2 cellular contexts compared by ENCODE assay signal in the genomic region with DNA sequence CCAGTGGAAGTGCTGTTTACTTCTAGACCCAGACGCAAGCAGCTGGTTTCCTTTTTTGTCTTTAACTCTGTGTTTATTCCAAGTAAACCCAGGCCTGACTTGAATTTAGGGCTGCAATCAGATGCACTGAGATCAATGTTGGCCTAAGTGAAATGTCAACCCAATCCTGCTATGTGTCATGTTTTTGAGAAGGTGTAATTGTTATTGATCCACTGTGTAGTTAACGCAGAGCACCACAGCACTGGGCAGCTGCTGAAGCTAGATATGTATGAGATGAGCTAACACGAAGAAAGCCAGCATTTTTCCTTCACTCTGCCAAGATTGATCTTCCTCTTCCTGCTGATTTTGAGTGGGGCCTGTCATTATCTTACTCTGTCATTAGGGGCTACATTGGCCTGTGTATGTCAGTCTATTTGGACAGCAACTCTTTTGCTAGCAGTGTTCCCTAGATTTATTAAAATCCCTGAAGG.
A peak's percentile ranks its signal among the peaks of the same experiment; 100 is the strongest.
TF ChIP-seq lines count a peak whose summit lies in the region.

No MANE protein-coding gene starts in this region.

TF ChIP-seq in K562, 482 proteins besides CTCF, POLR2A, EP300 and RAD21 (continued from another document and continues in another):
- TF ChIP-seq CUX1 (CRISPR knock-in tag; IDR thresholded peaks at IDR 0.05) (peak; percentile 78; the same call in 1 of the 2 replicates), DMBX1 (CRISPR knock-in tag; IDR thresholded peaks at IDR 0.05; ENCODE audit: borderline replicate concordance) (peak; percentile 51; the same call in 1 of the 2 replicates), ZNF274 (IDR thresholded peaks at IDR 0.05; ENCODE audit: borderline replicate concordance, low read depth, low read length) (no peak), POLR2AphosphoS5 (IDR thresholded peaks at IDR 0.05; ENCODE audit: control insufficient read depth, insufficient read depth, low read depth, low read length) (peak; percentile 38; the same call in 1 of the 2 replicates), ZNF551 (CRISPR knock-in tag; IDR thresholded peaks at IDR 0.05) (no peak), BCOR (IDR thresholded peaks at IDR 0.05) (no peak), PBX2 (CRISPR knock-in tag; IDR thresholded peaks at IDR 0.05; ENCODE audit: low read depth) (no peak), PBX2 (tag; conservative IDR thresholded peaks at IDR 0.05; ENCODE audit: low read depth) (peak; percentile 57), SMARCE1 (IDR thresholded peaks at IDR 0.05) (0 out of 2 replicates have a peak, but pooled peaks have one; percentile 55), CBFA2T3 (IDR thresholded peaks at IDR 0.05) (peak; percentile 81), NCOR1 (IDR thresholded peaks at IDR 0.05) (peak; percentile 25; the same call in 1 of the 2 replicates), SIX5 (IDR thresholded peaks at IDR 0.05; ENCODE audit: borderline replicate concordance in 1 of 2, insufficient read depth in 1 of 2, low read depth in 1 of 2, low read length in 2 of 2) (no peak), MTA2 (IDR thresholded peaks at IDR 0.05; ENCODE audit: low read depth) (peak; percentile 43; the same call in 1 of the 2 replicates), CEBPG (CRISPR knock-in tag; IDR thresholded peaks at IDR 0.05) (peak; percentile 85), CEBPG (tag; conservative IDR thresholded peaks at IDR 0.05 in 1 of 2, IDR thresholded peaks at IDR 0.05 in 1 of 2) (peak in 1 of 2 experiments; percentile 81; a peak in 2 of 4 replicates), ZNF174 (CRISPR knock-in tag; IDR thresholded peaks at IDR 0.05) (no peak), FOSL1 (tag; conservative IDR thresholded peaks at IDR 0.05) (peak; percentile 28; the same call in 1 of the 2 replicates), CBFA2T2 (conservative IDR thresholded peaks at IDR 0.05) (peak; percentile 51)
- TF ChIP-seq, protein P1, sequence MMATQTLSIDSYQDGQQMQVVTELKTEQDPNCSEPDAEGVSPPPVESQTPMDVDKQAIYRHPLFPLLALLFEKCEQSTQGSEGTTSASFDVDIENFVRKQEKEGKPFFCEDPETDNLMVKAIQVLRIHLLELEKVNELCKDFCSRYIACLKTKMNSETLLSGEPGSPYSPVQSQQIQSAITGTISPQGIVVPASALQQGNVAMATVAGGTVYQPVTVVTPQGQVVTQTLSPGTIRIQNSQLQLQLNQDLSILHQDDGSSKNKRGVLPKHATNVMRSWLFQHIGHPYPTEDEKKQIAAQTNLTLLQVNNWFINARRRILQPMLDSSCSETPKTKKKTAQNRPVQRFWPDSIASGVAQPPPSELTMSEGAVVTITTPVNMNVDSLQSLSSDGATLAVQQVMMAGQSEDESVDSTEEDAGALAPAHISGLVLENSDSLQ (IDR thresholded peaks at IDR 0.05): peak; percentile 73

TF ChIP-seq in WTC11, 78 proteins besides CTCF, POLR2A, EP300 and RAD21 (continued from another document):
- TF ChIP-seq, protein P2, sequence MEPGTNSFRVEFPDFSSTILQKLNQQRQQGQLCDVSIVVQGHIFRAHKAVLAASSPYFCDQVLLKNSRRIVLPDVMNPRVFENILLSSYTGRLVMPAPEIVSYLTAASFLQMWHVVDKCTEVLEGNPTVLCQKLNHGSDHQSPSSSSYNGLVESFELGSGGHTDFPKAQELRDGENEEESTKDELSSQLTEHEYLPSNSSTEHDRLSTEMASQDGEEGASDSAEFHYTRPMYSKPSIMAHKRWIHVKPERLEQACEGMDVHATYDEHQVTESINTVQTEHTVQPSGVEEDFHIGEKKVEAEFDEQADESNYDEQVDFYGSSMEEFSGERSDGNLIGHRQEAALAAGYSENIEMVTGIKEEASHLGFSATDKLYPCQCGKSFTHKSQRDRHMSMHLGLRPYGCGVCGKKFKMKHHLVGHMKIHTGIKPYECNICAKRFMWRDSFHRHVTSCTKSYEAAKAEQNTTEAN (CRISPR knock-in tag; IDR thresholded peaks at IDR 0.05): no peak
- TF ChIP-seq SMAD4 (CRISPR knock-in tag; IDR thresholded peaks at IDR 0.05) (no peak), HMGA2 (CRISPR knock-in tag; IDR thresholded peaks at IDR 0.05) (no peak), FOXK1 (CRISPR knock-in tag; IDR thresholded peaks at IDR 0.05) (no peak), FOXP4 (CRISPR knock-in tag; IDR thresholded peaks at IDR 0.05) (no peak), PREB (CRISPR knock-in tag; IDR thresholded peaks at IDR 0.05; ENCODE audit: borderline replicate concordance) (no peak), ZNF416 (CRISPR knock-in tag; IDR thresholded peaks at IDR 0.05) (no peak), NFATC4 (CRISPR knock-in tag; IDR thresholded peaks at IDR 0.05) (no peak), OVOL2 (CRISPR knock-in tag; IDR thresholded peaks at IDR 0.05; ENCODE audit: borderline replicate concordance) (no peak), JUN (CRISPR knock-in tag; IDR thresholded peaks at IDR 0.05) (no peak), CREB1 (CRISPR knock-in tag; IDR thresholded peaks at IDR 0.05) (no peak), ATF6 (CRISPR knock-in tag; IDR thresholded peaks at IDR 0.05) (no peak), ZNF671 (CRISPR knock-in tag; IDR thresholded peaks at IDR 0.05) (no peak), IRF2 (CRISPR knock-in tag; IDR thresholded peaks at IDR 0.05; ENCODE audit: borderline replicate concordance, low read depth) (no peak), GRHL2 (CRISPR knock-in tag; IDR thresholded peaks at IDR 0.05; ENCODE audit: insufficient replicate concordance, severe bottlenecking) (no peak)
- TF ChIP-seq, protein P3, sequence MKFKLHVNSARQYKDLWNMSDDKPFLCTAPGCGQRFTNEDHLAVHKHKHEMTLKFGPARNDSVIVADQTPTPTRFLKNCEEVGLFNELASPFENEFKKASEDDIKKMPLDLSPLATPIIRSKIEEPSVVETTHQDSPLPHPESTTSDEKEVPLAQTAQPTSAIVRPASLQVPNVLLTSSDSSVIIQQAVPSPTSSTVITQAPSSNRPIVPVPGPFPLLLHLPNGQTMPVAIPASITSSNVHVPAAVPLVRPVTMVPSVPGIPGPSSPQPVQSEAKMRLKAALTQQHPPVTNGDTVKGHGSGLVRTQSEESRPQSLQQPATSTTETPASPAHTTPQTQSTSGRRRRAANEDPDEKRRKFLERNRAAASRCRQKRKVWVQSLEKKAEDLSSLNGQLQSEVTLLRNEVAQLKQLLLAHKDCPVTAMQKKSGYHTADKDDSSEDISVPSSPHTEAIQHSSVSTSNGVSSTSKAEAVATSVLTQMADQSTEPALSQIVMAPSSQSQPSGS (CRISPR knock-in tag; IDR thresholded peaks at IDR 0.05; ENCODE audit: borderline replicate concordance, low read depth): no peak
- TF ChIP-seq, protein P4, sequence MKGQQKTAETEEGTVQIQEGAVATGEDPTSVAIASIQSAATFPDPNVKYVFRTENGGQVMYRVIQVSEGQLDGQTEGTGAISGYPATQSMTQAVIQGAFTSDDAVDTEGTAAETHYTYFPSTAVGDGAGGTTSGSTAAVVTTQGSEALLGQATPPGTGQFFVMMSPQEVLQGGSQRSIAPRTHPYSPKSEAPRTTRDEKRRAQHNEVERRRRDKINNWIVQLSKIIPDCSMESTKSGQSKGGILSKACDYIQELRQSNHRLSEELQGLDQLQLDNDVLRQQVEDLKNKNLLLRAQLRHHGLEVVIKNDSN (CRISPR knock-in tag; IDR thresholded peaks at IDR 0.05): no peak
- TF ChIP-seq, protein P5, sequence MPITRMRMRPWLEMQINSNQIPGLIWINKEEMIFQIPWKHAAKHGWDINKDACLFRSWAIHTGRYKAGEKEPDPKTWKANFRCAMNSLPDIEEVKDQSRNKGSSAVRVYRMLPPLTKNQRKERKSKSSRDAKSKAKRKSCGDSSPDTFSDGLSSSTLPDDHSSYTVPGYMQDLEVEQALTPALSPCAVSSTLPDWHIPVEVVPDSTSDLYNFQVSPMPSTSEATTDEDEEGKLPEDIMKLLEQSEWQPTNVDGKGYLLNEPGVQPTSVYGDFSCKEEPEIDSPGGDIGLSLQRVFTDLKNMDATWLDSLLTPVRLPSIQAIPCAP (CRISPR knock-in tag; IDR thresholded peaks at IDR 0.05): no peak
TF ChIP-seq in WTC11: peak in this region for 0.
